In genomic region chr9:110148384-110148783, GRCh38 we compare ENCODE assay signal across 8 cellular contexts. TPM values are rescaled to one million over a fixed set of nuclear protein-coding genes. Genes with fewer than 3 reads are reported as not detected.
DNase-seq lines count a peak whose midpoint lies in the region; ATAC-seq and TF ChIP-seq lines count a peak whose summit lies in the region.

No MANE protein-coding gene starts in this region.

- H3K4me1 ChIP-seq in lung (ENCODE audit: control insufficient read depth in 2 of 2, insufficient read depth in 2 of 2, low read length in 2 of 2), result peaks cover 8 to 45% of the 10 kb centered on the region in 2 donors
- H3K4me1 ChIP-seq in upper lobe of right lung, result peaks cover 43% of the 10 kb centered on the region
- H3K4me1 ChIP-seq in body of pancreas, result peaks cover 13% of the 10 kb centered on the region

- H3K9me3 ChIP-seq in lung (ENCODE audit: control insufficient read depth in 2 of 2, insufficient read depth in 1 of 2, low read length in 1 of 2) (no peaks in the 10 kb centered on the region), upper lobe of right lung (no peaks in the 10 kb centered on the region), body of pancreas (no peaks in the 10 kb centered on the region)

- peak overlapping the region; percentile 13 to 43 for H3K27ac ChIP-seq in lung (ENCODE audit: low read depth in 1 of 2, low read length in 1 of 2)
- peak overlapping the region; percentile 12 for H3K27ac ChIP-seq in upper lobe of right lung
- no peak overlapping the region for H3K27ac ChIP-seq in body of pancreas

- peaks cover 4% of the 10 kb centered on the region for H3K9me3 Mint-ChIP-seq in activated CD8-positive, alpha-beta T cell treated with anti-CD3 and anti-CD28 coated beads for 36 hours

- H3K27me3 Mint-ChIP-seq in activated CD8-positive, alpha-beta T cell treated with anti-CD3 and anti-CD28 coated beads for 36 hours, result no peaks in the 10 kb centered on the region

- DNase-seq in activated effector memory CD4-positive, alpha-beta T cell treated with anti-CD3 and anti-CD28 coated beads, Interleukin-2, amount 50 U/mL, for 16 hours, result peak; percentile 78
- DNase-seq in activated effector memory CD4-positive, alpha-beta T cell treated with Interleukin-2 at 50 U/mL for 16 hours, result no peak
- peak; percentile 84 for DNase-seq in activated CD8-positive, alpha-beta T cell treated with anti-CD3 and anti-CD28 coated beads for 36 hours
- DNase-seq in lung (ENCODE audit: low spot score) (no peak), upper lobe of right lung (no peak), NCI-H526 (lab: John Stamatoyannopoulos, UW) (no peak), body of pancreas (no peak)

- CTCF ChIA-PET in activated CD8-positive, alpha-beta T cell treated with anti-CD3 and anti-CD28 coated beads for 36 hours (lab: Charles Lee), result interaction anchor here (1.0 to 8.0 kb wide), 8 partner anchors 8 to 262 kb away, joined by 3 to 74 read pairs (median 4); no protein-coding TSS in a partner anchor

- ATAC-seq in HG03159 (IDR thresholded peaks at IDR 0.05; ENCODE audit: unreplicated experiment) (peak; percentile 73), lung (ENCODE audit: insufficient read depth, low FRiP score) (no peak), upper lobe of right lung (peak; percentile 62), body of pancreas (no peak)
- ATAC-seq in activated CD8-positive, alpha-beta T cell treated with anti-CD3 and anti-CD28 coated beads for 36 hours, result peak; percentile 86

- H3K4me3 Mint-ChIP-seq in activated CD8-positive, alpha-beta T cell treated with anti-CD3 and anti-CD28 coated beads for 36 hours, result peak overlapping the region; percentile 65

- H3K27ac Mint-ChIP-seq in activated CD8-positive, alpha-beta T cell treated with anti-CD3 and anti-CD28 coated beads for 36 hours, result peak overlapping the region; percentile 90

- 27 to 44% methylated on average over 7 of the region's 7 CpGs for WGBS in lung, 2 donors
- 55 to 64% methylated on average over 7 of the region's 7 CpGs for WGBS in body of pancreas, 2 donors

- intact Hi-C loops in activated CD8-positive, alpha-beta T cell treated with anti-CD3 and anti-CD28 coated beads for 36 hours (cut with micrococcal nuclease), result no loop called here
- intact Hi-C loops in upper lobe of right lung (cut with DNase I), result no loop called here
- intact Hi-C loops in body of pancreas (cut with DNase I), result loop anchor here (10.0 kb wide), 1 partner anchor 244 kb away; no protein-coding TSS in a partner anchor

- H3K36me3 Mint-ChIP-seq in activated CD8-positive, alpha-beta T cell treated with anti-CD3 and anti-CD28 coated beads for 36 hours (ENCODE audit: low read depth), result peaks cover 3% of the 10 kb centered on the region

- POLR2A ChIA-PET in activated CD8-positive, alpha-beta T cell treated with anti-CD3 and anti-CD28 coated beads for 36 hours (lab: Charles Lee), result interaction anchor here (0.6 to 1.4 kb wide), 5 partner anchors 9 to 331 kb away, joined by 3 to 5 read pairs (median 3); partner anchors contain the start of gene TXN

- no peak overlapping the region for H3K4me3 ChIP-seq in lung
- H3K4me3 ChIP-seq in upper lobe of right lung, result peak overlapping the region; percentile 11
- H3K4me3 ChIP-seq in body of pancreas, result no peak overlapping the region

- H3K36me3 ChIP-seq in lung (ENCODE audit: control insufficient read depth in 2 of 2, insufficient read depth in 2 of 2, low read length in 2 of 2) (peaks cover 0 to 6% of the 10 kb centered on the region in 2 donors), upper lobe of right lung (no peaks in the 10 kb centered on the region), body of pancreas (replicated peaks in 1 of 2; ENCODE audit: insufficient read depth in 1 of 2, low read depth in 2 of 2) (no peaks in the 10 kb centered on the region)

- H3K27me3 ChIP-seq in lung (ENCODE audit: control insufficient read depth, insufficient read depth) (no peaks in the 10 kb centered on the region), upper lobe of right lung (no peaks in the 10 kb centered on the region), body of pancreas (no peaks in the 10 kb centered on the region)

- H3K4me1 Mint-ChIP-seq in activated CD8-positive, alpha-beta T cell treated with anti-CD3 and anti-CD28 coated beads for 36 hours (ENCODE audit: low read depth), result peaks cover 43% of the 10 kb centered on the region

- TF ChIP-seq POLR2A in body of pancreas (IDR thresholded peaks at IDR 0.05), result no peak

- TF ChIP-seq CTCF in activated CD8-positive, alpha-beta T cell treated with anti-CD3 and anti-CD28 coated beads for 36 hours (IDR thresholded peaks at IDR 0.05), result no peak
- TF ChIP-seq CTCF in lung (IDR thresholded peaks at IDR 0.05; ENCODE audit: control extremely low read depth, extremely low read depth), result no peak
- no peak for TF ChIP-seq CTCF in upper lobe of right lung (IDR thresholded peaks at IDR 0.05)
- TF ChIP-seq CTCF in body of pancreas (IDR thresholded peaks at IDR 0.05), result no peak

RNA-seq across cellular contexts. Expression of gene C9orf152, which starts 59.6 kb away (rescaled TPM):
- total RNA-seq in activated CD8-positive, alpha-beta T cell treated with anti-CD3 and anti-CD28 coated beads for 36 hours, result not detected
- total RNA-seq in lung, result 10 to 100 TPM; 12.4 to 16.8 TPM
- 10 to 100 TPM in 1 of 2 donors, 1 to 10 TPM in 1; 4.2 to 10.1 TPM for polyA plus RNA-seq in lung
- total RNA-seq in upper lobe of right lung, result 27.6 TPM
- 1 to 10 TPM in 1 of 2 donors, under 1 TPM in 1; 0.33 to 3.4 TPM for total RNA-seq in body of pancreas

Comparison
In these comparisons a context has a peak if more than half of its experiments do, and no peak if none do; other contexts are left out.
1. DNase-seq: peak in activated effector memory CD4-positive, alpha-beta T cell treated with anti-CD3 and anti-CD28 coated beads, Interleukin-2, amount 50 U/mL, for 16 hours (single experiment) and activated CD8-positive, alpha-beta T cell treated with anti-CD3 and anti-CD28 coated beads for 36 hours (single experiment); none in activated effector memory CD4-positive, alpha-beta T cell treated with Interleukin-2 at 50 U/mL for 16 hours (single experiment), lung (single experiment), upper lobe of right lung (single experiment), NCI-H526 (0 of 2) and body of pancreas (0 of 4).
2. ATAC-seq: peak in HG03159 (single experiment), activated CD8-positive, alpha-beta T cell treated with anti-CD3 and anti-CD28 coated beads for 36 hours (single experiment) and upper lobe of right lung (single experiment); none in lung (single experiment) and body of pancreas (single experiment).
3. H3K27ac ChIP-seq: peak in lung (2 of 2) and upper lobe of right lung (single experiment); none in body of pancreas (0 of 4).